ENCODE assay signal across 21 cellular contexts in the genomic region with DNA sequence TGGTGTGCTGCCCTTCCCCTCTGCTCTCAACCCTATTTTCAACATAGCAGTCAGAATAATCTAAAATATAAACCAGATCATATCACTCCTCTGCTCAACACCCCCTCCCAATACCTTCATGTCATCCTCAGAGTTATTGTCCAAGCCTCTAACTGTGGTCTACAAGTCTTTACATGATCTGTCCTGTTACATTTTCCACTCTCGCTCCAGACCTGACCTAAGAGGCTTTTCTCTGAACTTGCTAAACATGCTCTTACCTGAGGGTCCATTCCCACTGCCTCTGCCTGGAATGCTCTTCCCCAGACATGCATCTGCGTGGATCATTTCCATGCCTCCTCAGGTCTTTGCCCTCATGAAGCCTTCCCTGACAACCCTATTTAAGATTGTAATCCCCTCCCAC. TPM values are rescaled to one million over a fixed set of nuclear protein-coding genes. Genes with fewer than 3 reads are reported as not detected.
DNase-seq lines count a peak whose midpoint lies in the region; ATAC-seq and TF ChIP-seq lines count a peak whose summit lies in the region.
"Had no signal": no experiment of that assay in that cellular context is flagged by ENCODE, and none has a peak within 500 bp of the region (broad histone marks: within the 10 kb centered on the region; RNA-seq: fewer than 3 reads in every experiment).

No MANE protein-coding gene starts in this region.

- H3K36me3 ChIP-seq in BLaER1 treated with 17β-estradiol and CSF1 and Interleukin-3, amounts not matched to agents 10 nM and 100 nM: peaks cover 13 to 71% (median 47%) of the 10 kb centered on the region in 11 experiments; a peak in 20 of 22 replicates
- H3K36me3 ChIP-seq in MM.1S (replicated peaks; ENCODE audit: insufficient read depth, low read length): no peaks in the 10 kb centered on the region
- peaks cover under 1% of the 10 kb centered on the region for H3K36me3 ChIP-seq in neural progenitor cell
- H3K36me3 ChIP-seq: upper lobe of right lung had no signal

- H3K27me3 ChIP-seq in BLaER1 treated with 17β-estradiol and CSF1 and Interleukin-3, amounts not matched to agents 10 nM and 100 nM: no peaks in the 10 kb centered on the region
- H3K27me3 ChIP-seq in MM.1S (replicated peaks; ENCODE audit: insufficient read depth, low read length): no peaks in the 10 kb centered on the region
- no peaks in the 10 kb centered on the region for H3K27me3 ChIP-seq in right cardiac atrium (ENCODE audit: control insufficient read depth, insufficient read depth)
- H3K27me3 ChIP-seq in neural progenitor cell: no peaks in the 10 kb centered on the region
- H3K27me3 ChIP-seq: upper lobe of right lung had no signal

- no peaks in the 10 kb centered on the region for H3K79me2 ChIP-seq in MM.1S (ENCODE audit: low read length)
- H3K79me2 ChIP-seq in neural progenitor cell (ENCODE audit: low read depth): no peaks in the 10 kb centered on the region

- H3K36me3 Mint-ChIP-seq in neural progenitor cell (no peaks in the 10 kb centered on the region), HFFc6 (ENCODE audit: low read depth) (no peaks in the 10 kb centered on the region)
- H3K36me3 Mint-ChIP-seq: CD4-positive, alpha-beta memory T cell had no signal

- intact Hi-C loops in right cardiac atrium (cut with DNase I): no loop called here

- H3K4me3 ChIP-seq in BLaER1 treated with 17β-estradiol and CSF1 and Interleukin-3, amounts not matched to agents 10 nM and 100 nM: peak overlapping the region in 8 of 10 experiments; percentile 1 to 68 (median 61); a peak in 10 of 20 replicates
- H3K4me3 ChIP-seq in MM.1S (ENCODE audit: low read length) (no peak overlapping the region), right cardiac atrium (ENCODE audit: low read length) (no peak overlapping the region), neural progenitor cell (no peak overlapping the region)
- H3K4me3 ChIP-seq: upper lobe of right lung had no signal

- H3F3A ChIP-seq in MM.1S (ENCODE audit: insufficient read depth, low read length) (peaks cover 14% of the 10 kb centered on the region), neural progenitor cell (ENCODE audit: low read depth) (no peaks in the 10 kb centered on the region)

- H3K9ac ChIP-seq in BLaER1 treated with 17β-estradiol and CSF1 and Interleukin-3, amounts not matched to agents 10 nM and 100 nM: peak overlapping the region; percentile 71 to 94 (median 81); a peak in 20 of 22 replicates
- H3K9ac ChIP-seq in MM.1S (ENCODE audit: low read length) (no peak overlapping the region), neural progenitor cell (no peak overlapping the region)
- H3K9ac ChIP-seq: SK-N-SH had no signal

- H3K27me3 Mint-ChIP-seq in neural progenitor cell (ENCODE audit: insufficient read depth, low read depth): no peaks in the 10 kb centered on the region
- H3K27me3 Mint-ChIP-seq in HFFc6 (ENCODE audit: insufficient read depth): peaks cover 2% of the 10 kb centered on the region; the same call in 1 of the 2 replicates
- H3K27me3 Mint-ChIP-seq: CD4-positive, alpha-beta memory T cell; IgD-negative memory B cell had no signal

- H3K4me1 ChIP-seq in BLaER1 treated with 17β-estradiol and CSF1 and Interleukin-3, amounts not matched to agents 10 nM and 100 nM: peaks cover 66 to 99% (median 78%) of the 10 kb centered on the region in 10 experiments
- peaks cover 24% of the 10 kb centered on the region for H3K4me1 ChIP-seq in MM.1S (ENCODE audit: low read length)
- H3K4me1 ChIP-seq in right cardiac atrium (ENCODE audit: control insufficient read depth, insufficient read depth, low read length): peaks cover 6% of the 10 kb centered on the region
- no peaks in the 10 kb centered on the region for H3K4me1 ChIP-seq in neural progenitor cell

- 97% methylated on average over 2 of the region's 2 CpGs for WGBS in right cardiac atrium

- peak; percentile 0 for ATAC-seq in GM19397 (IDR thresholded peaks at IDR 0.05; ENCODE audit: unreplicated experiment)
- peak in 1 of 2 donors; percentile 10 for ATAC-seq in right cardiac atrium
- no peak for ATAC-seq in GM21526 (IDR thresholded peaks at IDR 0.05; ENCODE audit: low FRiP score, unreplicated experiment)

- H3K4me3 Mint-ChIP-seq in neural progenitor cell: no peak overlapping the region
- no peak overlapping the region for H3K4me3 Mint-ChIP-seq in HFFc6
- H3K4me3 Mint-ChIP-seq: CD4-positive, alpha-beta memory T cell; IgD-negative memory B cell; naive thymus-derived CD4-positive, alpha-beta T cell had no signal

- no peak for DNase-seq in MM.1S
- DNase-seq in right cardiac atrium: no peak
- no peak for DNase-seq in stimulated activated CD8-positive, alpha-beta memory T cell treated with anti-CD3 and anti-CD28 coated beads, Interleukin-4, amount 100 ng/mL, for 48 hours
- DNase-seq in neural progenitor cell (ENCODE audit: low spot score): no peak
- no peak for DNase-seq in HFFc6
- DNase-seq: ACHN; CD4-positive, alpha-beta memory T cell; central memory CD4-positive, alpha-beta T cell; DND-41; GOT3; naive thymus-derived CD4-positive, alpha-beta T cell; NCI-H1048; NCI-H2081 treated with DMSO at 0.1 percent for 48 hours; NCI-H524; SK-N-SH; T-helper 9 cell; upper lobe of right lung had no signal

- H2AFZ ChIP-seq in MM.1S (ENCODE audit: low read length) (no peak overlapping the region), neural progenitor cell (replicated peaks) (no peak overlapping the region)

- H3K9me3 Mint-ChIP-seq in neural progenitor cell: no peaks in the 10 kb centered on the region
- no peaks in the 10 kb centered on the region for H3K9me3 Mint-ChIP-seq in HFFc6
- H3K9me3 Mint-ChIP-seq: CD4-positive, alpha-beta memory T cell; naive thymus-derived CD4-positive, alpha-beta T cell had no signal

- no peaks in the 10 kb centered on the region for H3K4me1 Mint-ChIP-seq in neural progenitor cell
- peaks cover 10% of the 10 kb centered on the region for H3K4me1 Mint-ChIP-seq in HFFc6 (ENCODE audit: low read depth)
- H3K4me1 Mint-ChIP-seq: CD4-positive, alpha-beta memory T cell; naive thymus-derived CD4-positive, alpha-beta T cell had no signal

- TF ChIP-seq CTCF in MM.1S (IDR thresholded peaks at IDR 0.05; ENCODE audit: low read length) (no peak), neural progenitor cell (IDR thresholded peaks at IDR 0.05) (no peak), HFFc6 (IDR thresholded peaks at IDR 0.05) (no peak)

- H3K9me3 ChIP-seq in BLaER1 treated with 17β-estradiol and CSF1 and Interleukin-3, amounts not matched to agents 10 nM and 100 nM (replicated peaks in 1 of 11): peaks cover 0 to 9% (median 8%) of the 10 kb centered on the region in 11 experiments; a peak in 14 of 22 replicates
- H3K9me3 ChIP-seq in MM.1S (replicated peaks; ENCODE audit: insufficient read depth, low read length) (no peaks in the 10 kb centered on the region), right cardiac atrium (ENCODE audit: control insufficient read depth, low read length) (no peaks in the 10 kb centered on the region), neural progenitor cell (ENCODE audit: low read depth) (no peaks in the 10 kb centered on the region)
- H3K9me3 ChIP-seq: SK-N-SH, upper lobe of right lung had no signal

- no peak overlapping the region for H3K27ac Mint-ChIP-seq in neural progenitor cell
- H3K27ac Mint-ChIP-seq in HFFc6: no peak overlapping the region
- H3K27ac Mint-ChIP-seq: CD4-positive, alpha-beta memory T cell; IgD-negative memory B cell; naive thymus-derived CD4-positive, alpha-beta T cell had no signal

- H3K27ac ChIP-seq in BLaER1 treated with 17β-estradiol and CSF1 and Interleukin-3, amounts not matched to agents 10 nM and 100 nM: peak overlapping the region; percentile 86 to 100 (median 97)
- H3K27ac ChIP-seq in MM.1S (ENCODE audit: low read length) (peak overlapping the region; percentile 47; the same call in 1 of the 2 replicates), right cardiac atrium (ENCODE audit: low read length) (peak overlapping the region; percentile 59), neural progenitor cell (no peak overlapping the region)
- H3K27ac ChIP-seq: upper lobe of right lung had no signal

- no peaks in the 10 kb centered on the region for H3K9me2 ChIP-seq in MM.1S (replicated peaks; ENCODE audit: insufficient read depth, low read length)
- H3K9me2 ChIP-seq: SK-N-SH had no signal

- H4K20me1 ChIP-seq in BLaER1 treated with 17β-estradiol and CSF1 and Interleukin-3, amounts not matched to agents 10 nM and 100 nM: peaks cover 0 to 52% (median 4%) of the 10 kb centered on the region in 11 experiments; a peak in 10 of 22 replicates
- no peaks in the 10 kb centered on the region for H4K20me1 ChIP-seq in MM.1S (ENCODE audit: insufficient read depth, low read length)
- no peaks in the 10 kb centered on the region for H4K20me1 ChIP-seq in neural progenitor cell (ENCODE audit: low read depth)

- H3K4me2 ChIP-seq in BLaER1 treated with 17β-estradiol and CSF1 and Interleukin-3, amounts not matched to agents 10 nM and 100 nM: peak overlapping the region; percentile 72 to 94 (median 84)
- peak overlapping the region; percentile 5 for H3K4me2 ChIP-seq in MM.1S (ENCODE audit: low read depth, low read length)
- no peak overlapping the region for H3K4me2 ChIP-seq in neural progenitor cell
- H3K4me2 ChIP-seq: SK-N-SH had no signal

RNA-seq across cellular contexts. Expression of a gene that starts 12.0 kb away (rescaled TPM):
- total RNA-seq in right cardiac atrium: 10 to 100 TPM; 19.5 to 24.6 (median 20.0) TPM
- 20.4 TPM for polyA plus RNA-seq in right cardiac atrium
- total RNA-seq in neural progenitor cell (ENCODE audit: low replicate concordance): 1.3 and 2.1 TPM in 2 replicates
- under 1 TPM; 0.19 to 0.68 (median 0.40) TPM for total RNA-seq in HFFc6 (2021; fragmentation: NEBNext Ultra II Directional; extraction: Animal tissue kit (Norgen Biotek cat#: 25700))

RNA-seq across cellular contexts. Expression of a gene that starts 28.5 kb away (rescaled TPM):
- total RNA-seq in right cardiac atrium (10 to 100 TPM; 14.3 to 23.0 (median 19.2) TPM), neural progenitor cell (ENCODE audit: low replicate concordance) (31.9 and 55.3 TPM in 2 replicates)
- polyA plus RNA-seq in right cardiac atrium: 25.5 TPM
- total RNA-seq in HFFc6 (2021; fragmentation: NEBNext Ultra II Directional; extraction: Animal tissue kit (Norgen Biotek cat#: 25700)): 10 to 100 TPM; 11.5 to 17.0 (median 14.6) TPM

Comparison
In these comparisons a context has a peak if more than half of its experiments do, and no peak if none do; other contexts are left out.
1. H3K4me3 ChIP-seq: peak in BLaER1 treated with 17β-estradiol and CSF1 and Interleukin-3, amounts not matched to agents 10 nM and 100 nM (8 of 10); none in MM.1S (single experiment), right cardiac atrium (single experiment) and neural progenitor cell (single experiment).
2. H3K9ac ChIP-seq: peak in BLaER1 treated with 17β-estradiol and CSF1 and Interleukin-3, amounts not matched to agents 10 nM and 100 nM (11 of 11); none in MM.1S (single experiment) and neural progenitor cell (single experiment).